ENCODE assay signal across 9 cellular contexts in genomic region chr17:80758793-80759673, GRCh38.
DNase-seq lines count a peak whose midpoint lies in the region; ATAC-seq and TF ChIP-seq lines count a peak whose summit lies in the region.
"Had no signal": no experiment of that assay in that cellular context is flagged by ENCODE, and none has a peak within 500 bp of the region (broad histone marks: within the 10 kb centered on the region; RNA-seq: fewer than 3 reads in every experiment).

No MANE protein-coding gene starts in this region.

- no peaks in the 10 kb centered on the region for H3K9me3 ChIP-seq in right atrium auricular region
- H3K9me3 ChIP-seq: ascending aorta had no signal

- POLR2A ChIA-PET in activated CD4-positive, alpha-beta memory T cell treated with anti-CD3 and anti-CD28 coated beads, Interleukin-2, amount 10 ng/mL, durations not matched to agents 7 days and 5 days (lab: Charles Lee): interaction anchor here (0.7 to 3.0 kb wide), 10 partner anchors 17 to 133 kb away, joined by 3 to 14 read pairs (median 4); no protein-coding TSS in a partner anchor

- CTCF ChIA-PET in activated CD4-positive, alpha-beta memory T cell treated with anti-CD3 and anti-CD28 coated beads, Interleukin-2, amount 10 ng/mL, durations not matched to agents 7 days and 5 days (lab: Charles Lee): interaction anchor here (1.0 to 1.2 kb wide), 2 partner anchors 12 to 140 kb away, joined by 3 to 4 read pairs; no protein-coding TSS in a partner anchor

- no peaks in the 10 kb centered on the region for H3K27me3 Mint-ChIP-seq in activated CD4-positive, alpha-beta memory T cell treated with anti-CD3 and anti-CD28 coated beads, Interleukin-2, amount 10 ng/mL, durations not matched to agents 7 days and 5 days
- H3K27me3 Mint-ChIP-seq in type B pancreatic cell: no peaks in the 10 kb centered on the region

- intact Hi-C loops in Right ventricle myocardium superior (cut with DNase I) (no loop called here), left ventricle myocardium superior (cut with micrococcal nuclease) (no loop called here)

- no peak for TF ChIP-seq CTCF in right atrium auricular region (IDR thresholded peaks at IDR 0.05)
- TF ChIP-seq CTCF in type B pancreatic cell (conservative IDR thresholded peaks at IDR 0.05): no peak

- no peak overlapping the region for H3K27ac ChIP-seq in right atrium auricular region
- H3K27ac ChIP-seq: ascending aorta had no signal

- ATAC-seq in Right ventricle myocardium superior (ENCODE audit: poor library complexity) (peak; percentile 52), left ventricle myocardium superior (peak; percentile 85), HG03378 (IDR thresholded peaks at IDR 0.05; ENCODE audit: unreplicated experiment) (no peak), GM21529 (IDR thresholded peaks at IDR 0.05; ENCODE audit: unreplicated experiment) (no peak), HG03342 (IDR thresholded peaks at IDR 0.05; ENCODE audit: unreplicated experiment) (no peak)

- DNase-seq in Right ventricle myocardium superior: peak; percentile 56
- DNase-seq in right atrium auricular region (ENCODE audit: low spot score): no peak
- peak; percentile 49 for DNase-seq in activated CD4-positive, alpha-beta memory T cell treated with anti-CD3 and anti-CD28 coated beads, Interleukin-2, amount 10 ng/mL, durations not matched to agents 7 days and 5 days
- DNase-seq in left ventricle myocardium superior: peak; percentile 65
- peak; percentile 29 for DNase-seq in type B pancreatic cell (ENCODE audit: extremely low spot score, unreplicated experiment)

- peak overlapping the region; percentile 62 for H3K27ac Mint-ChIP-seq in activated CD4-positive, alpha-beta memory T cell treated with anti-CD3 and anti-CD28 coated beads, Interleukin-2, amount 10 ng/mL, durations not matched to agents 7 days and 5 days
- no peak overlapping the region for H3K27ac Mint-ChIP-seq in type B pancreatic cell

- peaks cover 72% of the 10 kb centered on the region for H3K4me1 Mint-ChIP-seq in activated CD4-positive, alpha-beta memory T cell treated with anti-CD3 and anti-CD28 coated beads, Interleukin-2, amount 10 ng/mL, durations not matched to agents 7 days and 5 days
- H3K4me1 Mint-ChIP-seq in type B pancreatic cell (ENCODE audit: unreplicated experiment): peaks cover 12% of the 10 kb centered on the region

- H3K36me3 Mint-ChIP-seq in activated CD4-positive, alpha-beta memory T cell treated with anti-CD3 and anti-CD28 coated beads, Interleukin-2, amount 10 ng/mL, durations not matched to agents 7 days and 5 days (ENCODE audit: low read depth): peaks cover 65% of the 10 kb centered on the region
- peaks cover 26% of the 10 kb centered on the region for H3K36me3 Mint-ChIP-seq in type B pancreatic cell

- H3K9me3 Mint-ChIP-seq in activated CD4-positive, alpha-beta memory T cell treated with anti-CD3 and anti-CD28 coated beads, Interleukin-2, amount 10 ng/mL, durations not matched to agents 7 days and 5 days: no peaks in the 10 kb centered on the region
- H3K9me3 Mint-ChIP-seq in type B pancreatic cell: no peaks in the 10 kb centered on the region

- no peaks in the 10 kb centered on the region for H3K27me3 ChIP-seq in right atrium auricular region
- H3K27me3 ChIP-seq: ascending aorta had no signal

- no peak overlapping the region for H3K4me3 ChIP-seq in right atrium auricular region
- H3K4me3 ChIP-seq: ascending aorta had no signal

- no peak overlapping the region for H3K4me3 Mint-ChIP-seq in activated CD4-positive, alpha-beta memory T cell treated with anti-CD3 and anti-CD28 coated beads, Interleukin-2, amount 10 ng/mL, durations not matched to agents 7 days and 5 days
- H3K4me3 Mint-ChIP-seq in type B pancreatic cell: no peak overlapping the region

- H3K4me1 ChIP-seq in right atrium auricular region: peaks cover 0 to 6% of the 10 kb centered on the region in 2 donors
- H3K4me1 ChIP-seq: ascending aorta had no signal

- H3K36me3 ChIP-seq in right atrium auricular region: peaks cover 9% of the 10 kb centered on the region

Comparison
In these comparisons a context has a peak if more than half of its experiments do, and no peak if none do; other contexts are left out.
1. ATAC-seq: peak in Right ventricle myocardium superior (single experiment) and left ventricle myocardium superior (single experiment); none in HG03378 (single experiment), GM21529 (single experiment) and HG03342 (single experiment).